ENCODE assay signal across 1 cellular context in genomic region chr12:57965766-57966165, GRCh38.
TF ChIP-seq lines count a peak whose summit lies in the region.

No MANE protein-coding gene starts in this region.

TF ChIP-seq in IMR-90, 13 proteins besides CTCF, POLR2A, EP300 and RAD21 (continued from another document):
- TF ChIP-seq USF2 (IDR thresholded peaks at IDR 0.05; ENCODE audit: low read depth, low read length) (no peak), MAZ (IDR thresholded peaks at IDR 0.05; ENCODE audit: borderline replicate concordance, low read depth, low read length) (no peak), BHLHE40 (IDR thresholded peaks at IDR 0.05; ENCODE audit: low read depth, low read length) (no peak), CEBPB (IDR thresholded peaks at IDR 0.05; ENCODE audit: low read depth, low read length) (no peak), RCOR1 (IDR thresholded peaks at IDR 0.05; ENCODE audit: insufficient replicate concordance, low read length) (no peak), MAFK (IDR thresholded peaks at IDR 0.05; ENCODE audit: low read depth, low read length) (no peak)
